17 cellular contexts compared by ENCODE assay signal in the genomic region with DNA sequence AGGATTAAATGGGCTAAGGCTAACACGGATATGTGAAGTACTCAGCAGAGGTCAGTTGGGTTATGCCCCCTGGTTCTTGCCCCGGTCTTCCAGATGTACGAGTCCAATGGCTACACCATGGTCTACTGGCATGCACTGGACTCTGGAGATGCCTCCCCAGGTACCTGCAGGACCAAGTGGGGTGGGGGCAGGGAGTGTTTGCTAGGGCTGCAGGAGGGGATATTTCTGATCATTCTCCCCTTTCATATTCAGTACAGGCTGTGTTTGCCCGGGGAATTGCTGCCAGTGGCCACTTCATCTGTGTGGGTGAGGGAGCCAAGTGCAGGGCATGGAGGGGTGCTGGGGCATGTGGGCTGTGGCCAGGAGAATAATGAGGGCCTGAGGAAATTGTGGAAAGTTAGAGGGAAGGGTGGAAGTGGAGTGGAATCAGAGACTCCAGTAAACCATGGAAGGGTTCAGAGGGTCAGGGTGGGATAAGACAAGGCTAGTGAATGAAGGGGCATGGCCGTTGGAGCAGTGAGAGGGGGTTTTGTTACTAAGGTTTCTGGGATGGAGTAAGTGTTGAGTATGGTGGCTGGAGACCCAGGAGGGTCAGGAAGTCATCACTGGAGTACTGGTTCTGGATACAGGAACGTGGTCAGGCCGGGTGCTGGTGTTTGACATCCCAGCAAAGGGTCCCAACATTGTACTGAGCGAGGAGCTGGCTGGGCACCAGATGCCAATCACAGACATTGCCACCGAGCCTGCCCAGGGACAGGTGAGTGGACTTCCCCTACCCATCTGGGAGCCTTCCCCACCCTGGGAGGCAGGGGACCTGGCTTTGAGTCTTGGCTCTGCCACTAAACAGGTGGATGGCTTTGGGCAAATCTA. TPM values are rescaled to one million over a fixed set of nuclear protein-coding genes. Genes with fewer than 3 reads are reported as not detected.
DNase-seq lines count a peak whose midpoint lies in the region; ATAC-seq and TF ChIP-seq lines count a peak whose summit lies in the region.
"Had no signal": no experiment of that assay in that cellular context is flagged by ENCODE, and none has a peak within 500 bp of the region (broad histone marks: within the 10 kb centered on the region; RNA-seq: fewer than 3 reads in every experiment).

No MANE protein-coding gene starts in this region.

- H3K27ac ChIP-seq in dorsolateral prefrontal cortex (peak overlapping the region in 44 of 59 donors; percentile 4 to 87 (median 52)), neuronal stem cell (replicated peaks; ENCODE audit: low read length) (no peak overlapping the region)
- H3K27ac ChIP-seq: A549, adrenal gland, psoas muscle had no signal

- no peak overlapping the region for H3K18ac ChIP-seq in neuronal stem cell (ENCODE audit: low read length)

- no peaks in the 10 kb centered on the region for H3K9me3 Mint-ChIP-seq in activated CD4-positive, alpha-beta T cell treated with anti-CD3 and anti-CD28 coated beads for 36 hours (ENCODE audit: low read depth)

- H2AFZ ChIP-seq in neuronal stem cell (ENCODE audit: low read length), result no peak overlapping the region

- H3K27me3 ChIP-seq in dorsolateral prefrontal cortex, result no peaks in the 10 kb centered on the region
- no peaks in the 10 kb centered on the region for H3K27me3 ChIP-seq in neuronal stem cell (ENCODE audit: control insufficient read depth in 3 of 3, insufficient read depth in 3 of 3, low read depth in 1 of 3, low read length in 3 of 3)
- H3K27me3 ChIP-seq: adrenal gland had no signal

- intact Hi-C loops in activated CD4-positive, alpha-beta T cell treated with anti-CD3 and anti-CD28 coated beads for 36 hours (cut with DNase I, micrococcal nuclease), result no loop called here
- intact Hi-C loops in dorsolateral prefrontal cortex (cut with DNase I), result loop anchor here in 1 of 2 donors (5.0 kb wide), 1 partner anchor 104 kb away; a partner anchor contains a TSS

- H2BK120ac ChIP-seq in neuronal stem cell (ENCODE audit: low read depth, low read length), result no peak overlapping the region

- POLR2A ChIA-PET in activated CD4-positive, alpha-beta T cell treated with anti-CD3 and anti-CD28 coated beads for 36 hours (lab: Charles Lee), result no interaction called here

- H3K4me3 ChIP-seq in dorsolateral prefrontal cortex (no peak overlapping the region), neuronal stem cell (ENCODE audit: low read length in 2 of 2) (no peak overlapping the region)
- H3K4me3 ChIP-seq: A549, adrenal gland, psoas muscle had no signal

- H4K8ac ChIP-seq in neuronal stem cell (ENCODE audit: low read depth, low read length), result no peak overlapping the region

- CTCF ChIA-PET in activated CD4-positive, alpha-beta T cell treated with anti-CD3 and anti-CD28 coated beads for 36 hours (lab: Charles Lee), result interaction anchor here (1.6 kb wide), 1 partner anchor 35 kb away, joined by 4 read pairs; a partner anchor contains a TSS

- no peak overlapping the region for H3K27ac Mint-ChIP-seq in activated CD4-positive, alpha-beta T cell treated with anti-CD3 and anti-CD28 coated beads for 36 hours

- no peak overlapping the region for H3K4me2 ChIP-seq in neuronal stem cell (ENCODE audit: insufficient read depth, low read length, poor library complexity, severe bottlenecking)

- peaks cover 0 to 7% of the 10 kb centered on the region in 2 donors for H3K4me1 ChIP-seq in neuronal stem cell (ENCODE audit: control insufficient read depth in 2 of 2, insufficient read depth in 1 of 2, low read depth in 1 of 2, low read length in 2 of 2)
- H3K4me1 ChIP-seq: psoas muscle had no signal

- TF ChIP-seq CTCF in dorsolateral prefrontal cortex (IDR thresholded peaks at IDR 0.05 in 54 of 56, conservative IDR thresholded peaks at IDR 0.05 in 2 of 56; ENCODE audit: low read depth in 1 of 56, partially characterized antibody in 56 of 56), result no peak

- no peak overlapping the region for H4K91ac ChIP-seq in neuronal stem cell (ENCODE audit: low read depth, low read length, poor library complexity)

- H3K14ac ChIP-seq in neuronal stem cell (ENCODE audit: low read length), result no peak overlapping the region

- H2AK5ac ChIP-seq in neuronal stem cell (ENCODE audit: low read depth, low read length), result no peak overlapping the region

- DNase-seq in activated CD4-positive, alpha-beta T cell treated with anti-CD3 and anti-CD28 coated beads for 36 hours, result no peak
- DNase-seq in activated CD4-positive, alpha-beta T cell treated with anti-CD3 and anti-CD28 coated beads, Interleukin-2, amount 50 U/mL, for 48 hours, result no peak
- peak in 1 of 10 donors; percentile 43 for DNase-seq in dorsolateral prefrontal cortex
- DNase-seq in neuronal stem cell (ENCODE audit: low spot score), result no peak
- no peak for DNase-seq in stimulated activated CD4-positive, alpha-beta T cell treated with anti-CD3 and anti-CD28 coated beads, Interleukin-2, amount 100 ng/mL, for 48 hours
- no peak for DNase-seq in NCI-H526 treated with DMSO at 0.1 percent for 48 hours (lab: John Stamatoyannopoulos, UW)
- DNase-seq: activated CD4-positive, alpha-beta T cell treated with anti-CD3 and anti-CD28 coated beads for 48 hours; adrenal gland; mesendoderm; MV-4-11; NCI-H226; psoas muscle; trophoblast cell had no signal

- H3K9me3 ChIP-seq in neuronal stem cell (replicated peaks in 1 of 2; ENCODE audit: control insufficient read depth in 2 of 2, insufficient read depth in 1 of 2, low read depth in 1 of 2, low read length in 2 of 2), result peaks cover 0 to under 1% of the 10 kb centered on the region in 2 donors
- H3K9me3 ChIP-seq: A549, adrenal gland, psoas muscle had no signal

- no peak overlapping the region for H2BK5ac ChIP-seq in neuronal stem cell (ENCODE audit: low read length)

- peak overlapping the region; percentile 4 for H3K23ac ChIP-seq in neuronal stem cell (ENCODE audit: low read depth, low read length, poor library complexity)

- peaks cover 28% of the 10 kb centered on the region for H3K4me1 Mint-ChIP-seq in activated CD4-positive, alpha-beta T cell treated with anti-CD3 and anti-CD28 coated beads for 36 hours

- H3K36me3 ChIP-seq in neuronal stem cell (replicated peaks in 1 of 2; ENCODE audit: control insufficient read depth in 2 of 2, insufficient read depth in 2 of 2, low read length in 2 of 2), result peaks cover 38 to 49% of the 10 kb centered on the region in 2 donors

- peaks cover 23% of the 10 kb centered on the region for H3K36me3 Mint-ChIP-seq in activated CD4-positive, alpha-beta T cell treated with anti-CD3 and anti-CD28 coated beads for 36 hours (ENCODE audit: low read depth)

- no peak overlapping the region for H2BK12ac ChIP-seq in neuronal stem cell (ENCODE audit: low read length)

- H2BK15ac ChIP-seq in neuronal stem cell (ENCODE audit: low read length), result no peak overlapping the region

- no peak overlapping the region for H3K9ac ChIP-seq in neuronal stem cell (ENCODE audit: low read depth, low read length, poor library complexity)

- peaks cover 10% of the 10 kb centered on the region for H3K79me1 ChIP-seq in neuronal stem cell (ENCODE audit: low read depth, low read length)

- H3K27me3 Mint-ChIP-seq in activated CD4-positive, alpha-beta T cell treated with anti-CD3 and anti-CD28 coated beads for 36 hours, result no peaks in the 10 kb centered on the region

- no CpG with 5 or more reads among the region's 9 CpGs for WGBS in neuronal stem cell (ENCODE audit: extremely low coverage in 2 of 2, insufficient read length in 2 of 2, insufficient replicate concordance in 1 of 2), 2 donors

- peak overlapping the region; percentile 91 for H3K4me3 Mint-ChIP-seq in activated CD4-positive, alpha-beta T cell treated with anti-CD3 and anti-CD28 coated beads for 36 hours

- H3K4ac ChIP-seq in neuronal stem cell (ENCODE audit: low read length), result no peak overlapping the region

- ATAC-seq in activated CD4-positive, alpha-beta T cell treated with anti-CD3 and anti-CD28 coated beads for 36 hours, result no peak
- no peak for ATAC-seq in HG03432 (IDR thresholded peaks at IDR 0.05; ENCODE audit: unreplicated experiment)
- ATAC-seq: A549, HCT116, psoas muscle had no signal

TF ChIP-seq in PFSK-1, 5 proteins besides CTCF, POLR2A, EP300 and RAD21 (continues in another document):
- TF ChIP-seq TAF1 (IDR thresholded peaks at IDR 0.05; ENCODE audit: borderline replicate concordance, insufficient read depth, low read length), result no peak
- peak; percentile 49; the same call in 1 of the 2 replicates for TF ChIP-seq POLR2AphosphoS5 (IDR thresholded peaks at IDR 0.05; ENCODE audit: low read depth, low read length)
- no peak for TF ChIP-seq SIN3A (IDR thresholded peaks at IDR 0.05; ENCODE audit: borderline replicate concordance, insufficient read depth, low read length)
- TF ChIP-seq FOXP2 (optimal IDR thresholded peaks at IDR 0.05; ENCODE audit: borderline replicate concordance, extremely low read depth, extremely low read length, insufficient read depth), result no peak

RNA-seq across cellular contexts. Expression of a gene that starts 1.9 kb away (rescaled TPM):
- total RNA-seq in activated CD4-positive, alpha-beta T cell treated with anti-CD3 and anti-CD28 coated beads for 36 hours, result 100 to 1,000 TPM; 103 to 119 TPM
- polyA plus RNA-seq in PFSK-1 (2012; ENCODE audit: insufficient read length, low read depth), result 39.7 TPM
- 10 to 100 TPM in 119 of 120 experiments, 1 to 10 TPM in 1; 9.3 to 42.7 (median 26.3) TPM for total RNA-seq in dorsolateral prefrontal cortex
- polyA plus RNA-seq in neuronal stem cell (2013, experiment 1 of 2), result 53.6 TPM
- 50.0 TPM for polyA plus RNA-seq in neuronal stem cell (2013, experiment 2 of 2)

RNA-seq across cellular contexts. Expression of a gene that starts 2.0 kb away (rescaled TPM):
- total RNA-seq in activated CD4-positive, alpha-beta T cell treated with anti-CD3 and anti-CD28 coated beads for 36 hours, result 1 to 10 TPM; 4.5 to 4.9 TPM
- polyA plus RNA-seq in PFSK-1 (2012; ENCODE audit: insufficient read length, low read depth), result 0.61 TPM
- total RNA-seq in dorsolateral prefrontal cortex, result 1 to 10 TPM; 2.6 to 9.8 (median 5.6) TPM
- polyA plus RNA-seq in neuronal stem cell (2013, experiment 1 of 2), result 9.5 TPM
- 9.0 TPM for polyA plus RNA-seq in neuronal stem cell (2013, experiment 2 of 2)

RNA-seq across cellular contexts. Expression of a gene that starts 18.3 kb away (rescaled TPM):
- total RNA-seq in activated CD4-positive, alpha-beta T cell treated with anti-CD3 and anti-CD28 coated beads for 36 hours, result 1 to 10 TPM; 1.8 to 2.5 TPM
- 24.4 TPM for polyA plus RNA-seq in PFSK-1 (2012; ENCODE audit: insufficient read length, low read depth)
- 100 to 1,000 TPM in 39 of 120 experiments, 10 to 100 TPM in 81; 17.0 to 289 (median 84.0) TPM for total RNA-seq in dorsolateral prefrontal cortex
- 20.6 TPM for polyA plus RNA-seq in neuronal stem cell (2013, experiment 1 of 2)
- polyA plus RNA-seq in neuronal stem cell (2013, experiment 2 of 2), result 20.1 TPM

RNA-seq across cellular contexts. Expression of a gene that starts 31.4 kb away (rescaled TPM):
- total RNA-seq in activated CD4-positive, alpha-beta T cell treated with anti-CD3 and anti-CD28 coated beads for 36 hours, result 10 to 100 TPM; 24.2 to 25.6 TPM
- 28.0 TPM for polyA plus RNA-seq in PFSK-1 (2012; ENCODE audit: insufficient read length, low read depth)
- total RNA-seq in dorsolateral prefrontal cortex, result 10 to 100 TPM; 28.3 to 66.9 (median 46.9) TPM
- polyA plus RNA-seq in neuronal stem cell (2013, experiment 1 of 2), result 17.7 TPM
- polyA plus RNA-seq in neuronal stem cell (2013, experiment 2 of 2), result 17.8 TPM

RNA-seq across cellular contexts. Expression of a gene that starts 34.8 kb away (rescaled TPM):
- total RNA-seq in activated CD4-positive, alpha-beta T cell treated with anti-CD3 and anti-CD28 coated beads for 36 hours, result 10 to 100 TPM; 24.9 to 30.2 TPM
- 81.4 TPM for polyA plus RNA-seq in PFSK-1 (2012; ENCODE audit: insufficient read length, low read depth)
- total RNA-seq in dorsolateral prefrontal cortex, result 100 to 1,000 TPM in 5 of 120 experiments, 10 to 100 TPM in 115; 55.2 to 111 (median 78.3) TPM
- 148 TPM for polyA plus RNA-seq in neuronal stem cell (2013, experiment 1 of 2)
- 146 TPM for polyA plus RNA-seq in neuronal stem cell (2013, experiment 2 of 2)

Comparison
In these comparisons a context has a peak if more than half of its experiments do, and no peak if none do; other contexts are left out.
1. RNA of a gene that starts 18.3 kb away (total RNA-seq): 17.0 to 289 TPM in dorsolateral prefrontal cortex; 1.8 to 2.5 TPM in activated CD4-positive, alpha-beta T cell treated with anti-CD3 and anti-CD28 coated beads for 36 hours; every median in the first group is over 4 times any median in the second.